Comparison of ENCODE assay signal across 16 cellular contexts in genomic region chr16:12111223-12111622, GRCh38.
"Had no signal": no experiment of that assay in that cellular context is flagged by ENCODE, and none has a peak within 500 bp of the region (broad histone marks: within the 10 kb centered on the region; RNA-seq: fewer than 3 reads in every experiment).

No MANE protein-coding gene starts in this region.

- H3K36me3 ChIP-seq: colonic mucosa, thyroid gland, uterus, WERI-Rb-1 had no signal

- H3K4me2 ChIP-seq: hepatocyte had no signal

- H3K27me3 ChIP-seq: body of pancreas, colonic mucosa, hepatocyte, thyroid gland, uterus had no signal

- H2AFZ ChIP-seq: hepatocyte had no signal

- H3K79me2 ChIP-seq: hepatocyte had no signal

- H3K27ac ChIP-seq: body of pancreas, colonic mucosa, hepatocyte, thyroid gland, uterus, WERI-Rb-1 had no signal

- H3K9me3 ChIP-seq: body of pancreas, colonic mucosa, thyroid gland, uterus had no signal

- H3K4me3 ChIP-seq: body of pancreas, colonic mucosa, hepatocyte, thyroid gland, uterus had no signal

- H3K4me1 ChIP-seq: body of pancreas, colonic mucosa, uterus had no signal

- DNase-seq: activated CD4-positive, alpha-beta T cell treated with anti-CD3 and anti-CD28 coated beads, Interleukin-2, amount 50 U/mL, for 48 hours; activated gamma-delta T cell; activated T-cell treated with anti-CD3 and anti-CD28 coated beads, Interleukin-2, amount 50 U/mL, for 1 hour; amygdala; body of pancreas; colonic mucosa; islet precursor cell; T-helper 1 cell; T1000; thyroid gland; uterus; WERI-Rb-1 had no signal

- ATAC-seq: activated naive CD4-positive, alpha-beta T cell treated with anti-CD3 and anti-CD28 coated beads, Interleukin-2, amount 50 U/mL, for 72 hours; body of pancreas; esophagus mucosa; stimulated activated memory B cell treated with anti-CD40 and anti-IgM and Interleukin-4, amounts not matched to agents 10 μg/mL and 1 μg/mL and 100 μg/mL, for 72 hours had no signal
